Comparison of ENCODE assay signal across 1 cellular context in genomic region chr7:151481650-151482505, GRCh38.
TF ChIP-seq lines count a peak whose summit lies in the region.

No MANE protein-coding gene starts in this region.

TF ChIP-seq in GM23338, 12 proteins besides CTCF, POLR2A, EP300 and RAD21 (continued from another document):
- TF ChIP-seq STAT1 (IDR thresholded peaks at IDR 0.05; ENCODE audit: unreplicated experiment) (no peak), POLR2AphosphoS5 (IDR thresholded peaks at IDR 0.05; ENCODE audit: low read depth) (no peak), ZNF331 (CRISPR knock-in tag; IDR thresholded peaks at IDR 0.05; ENCODE audit: low read depth) (no peak), EZH2 (IDR thresholded peaks at IDR 0.05; ENCODE audit: low read depth, unreplicated experiment) (no peak), CREB1 (CRISPR knock-in tag; IDR thresholded peaks at IDR 0.05; ENCODE audit: low read depth) (no peak), ETS1 (IDR thresholded peaks at IDR 0.05) (no peak), EZH2phosphoT487 (IDR thresholded peaks at IDR 0.05; ENCODE audit: unreplicated experiment) (no peak), JUNB (IDR thresholded peaks at IDR 0.05; ENCODE audit: unreplicated experiment) (no peak), NANOG (IDR thresholded peaks at IDR 0.05; ENCODE audit: borderline replicate concordance) (no peak)
- TF ChIP-seq, protein P1, sequence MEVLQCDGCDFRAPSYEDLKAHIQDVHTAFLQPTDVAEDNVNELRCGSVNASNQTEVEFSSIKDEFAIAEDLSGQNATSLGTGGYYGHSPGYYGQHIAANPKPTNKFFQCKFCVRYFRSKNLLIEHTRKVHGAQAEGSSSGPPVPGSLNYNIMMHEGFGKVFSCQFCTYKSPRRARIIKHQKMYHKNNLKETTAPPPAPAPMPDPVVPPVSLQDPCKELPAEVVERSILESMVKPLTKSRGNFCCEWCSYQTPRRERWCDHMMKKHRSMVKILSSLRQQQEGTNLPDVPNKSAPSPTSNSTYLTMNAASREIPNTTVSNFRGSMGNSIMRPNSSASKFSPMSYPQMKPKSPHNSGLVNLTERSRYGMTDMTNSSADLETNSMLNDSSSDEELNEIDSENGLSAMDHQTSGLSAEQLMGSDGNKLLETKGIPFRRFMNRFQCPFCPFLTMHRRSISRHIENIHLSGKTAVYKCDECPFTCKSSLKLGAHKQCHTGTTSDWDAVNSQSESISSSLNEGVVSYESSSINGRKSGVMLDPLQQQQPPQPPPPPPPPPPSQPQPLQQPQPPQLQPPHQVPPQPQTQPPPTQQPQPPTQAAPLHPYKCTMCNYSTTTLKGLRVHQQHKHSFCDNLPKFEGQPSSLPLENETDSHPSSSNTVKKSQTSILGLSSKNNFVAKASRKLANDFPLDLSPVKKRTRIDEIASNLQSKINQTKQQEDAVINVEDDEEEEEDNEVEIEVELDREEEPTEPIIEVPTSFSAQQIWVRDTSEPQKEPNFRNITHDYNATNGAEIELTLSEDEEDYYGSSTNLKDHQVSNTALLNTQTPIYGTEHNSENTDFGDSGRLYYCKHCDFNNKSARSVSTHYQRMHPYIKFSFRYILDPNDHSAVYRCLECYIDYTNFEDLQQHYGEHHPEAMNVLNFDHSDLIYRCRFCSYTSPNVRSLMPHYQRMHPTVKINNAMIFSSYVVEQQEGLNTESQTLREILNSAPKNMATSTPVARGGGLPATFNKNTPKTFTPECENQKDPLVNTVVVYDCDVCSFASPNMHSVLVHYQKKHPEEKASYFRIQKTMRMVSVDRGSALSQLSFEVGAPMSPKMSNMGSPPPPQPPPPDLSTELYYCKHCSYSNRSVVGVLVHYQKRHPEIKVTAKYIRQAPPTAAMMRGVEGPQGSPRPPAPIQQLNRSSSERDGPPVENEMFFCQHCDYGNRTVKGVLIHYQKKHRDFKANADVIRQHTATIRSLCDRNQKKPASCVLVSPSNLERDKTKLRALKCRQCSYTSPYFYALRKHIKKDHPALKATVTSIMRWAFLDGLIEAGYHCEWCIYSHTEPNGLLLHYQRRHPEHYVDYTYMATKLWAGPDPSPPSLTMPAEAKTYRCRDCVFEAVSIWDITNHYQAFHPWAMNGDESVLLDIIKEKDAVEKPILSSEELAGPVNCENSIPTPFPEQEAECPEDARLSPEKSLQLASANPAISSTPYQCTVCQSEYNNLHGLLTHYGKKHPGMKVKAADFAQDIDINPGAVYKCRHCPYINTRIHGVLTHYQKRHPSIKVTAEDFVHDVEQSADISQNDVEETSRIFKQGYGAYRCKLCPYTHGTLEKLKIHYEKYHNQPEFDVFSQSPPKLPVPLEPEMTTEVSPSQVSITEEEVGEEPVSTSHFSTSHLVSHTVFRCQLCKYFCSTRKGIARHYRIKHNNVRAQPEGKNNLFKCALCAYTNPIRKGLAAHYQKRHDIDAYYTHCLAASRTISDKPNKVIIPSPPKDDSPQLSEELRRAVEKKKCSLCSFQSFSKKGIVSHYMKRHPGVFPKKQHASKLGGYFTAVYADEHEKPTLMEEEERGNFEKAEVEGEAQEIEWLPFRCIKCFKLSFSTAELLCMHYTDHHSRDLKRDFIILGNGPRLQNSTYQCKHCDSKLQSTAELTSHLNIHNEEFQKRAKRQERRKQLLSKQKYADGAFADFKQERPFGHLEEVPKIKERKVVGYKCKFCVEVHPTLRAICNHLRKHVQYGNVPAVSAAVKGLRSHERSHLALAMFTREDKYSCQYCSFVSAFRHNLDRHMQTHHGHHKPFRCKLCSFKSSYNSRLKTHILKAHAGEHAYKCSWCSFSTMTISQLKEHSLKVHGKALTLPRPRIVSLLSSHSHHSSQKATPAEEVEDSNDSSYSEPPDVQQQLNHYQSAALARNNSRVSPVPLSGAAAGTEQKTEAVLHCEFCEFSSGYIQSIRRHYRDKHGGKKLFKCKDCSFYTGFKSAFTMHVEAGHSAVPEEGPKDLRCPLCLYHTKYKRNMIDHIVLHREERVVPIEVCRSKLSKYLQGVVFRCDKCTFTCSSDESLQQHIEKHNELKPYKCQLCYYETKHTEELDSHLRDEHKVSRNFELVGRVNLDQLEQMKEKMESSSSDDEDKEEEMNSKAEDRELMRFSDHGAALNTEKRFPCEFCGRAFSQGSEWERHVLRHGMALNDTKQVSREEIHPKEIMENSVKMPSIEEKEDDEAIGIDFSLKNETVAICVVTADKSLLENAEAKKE (CRISPR knock-in tag; IDR thresholded peaks at IDR 0.05): no peak
- TF ChIP-seq, protein P2, sequence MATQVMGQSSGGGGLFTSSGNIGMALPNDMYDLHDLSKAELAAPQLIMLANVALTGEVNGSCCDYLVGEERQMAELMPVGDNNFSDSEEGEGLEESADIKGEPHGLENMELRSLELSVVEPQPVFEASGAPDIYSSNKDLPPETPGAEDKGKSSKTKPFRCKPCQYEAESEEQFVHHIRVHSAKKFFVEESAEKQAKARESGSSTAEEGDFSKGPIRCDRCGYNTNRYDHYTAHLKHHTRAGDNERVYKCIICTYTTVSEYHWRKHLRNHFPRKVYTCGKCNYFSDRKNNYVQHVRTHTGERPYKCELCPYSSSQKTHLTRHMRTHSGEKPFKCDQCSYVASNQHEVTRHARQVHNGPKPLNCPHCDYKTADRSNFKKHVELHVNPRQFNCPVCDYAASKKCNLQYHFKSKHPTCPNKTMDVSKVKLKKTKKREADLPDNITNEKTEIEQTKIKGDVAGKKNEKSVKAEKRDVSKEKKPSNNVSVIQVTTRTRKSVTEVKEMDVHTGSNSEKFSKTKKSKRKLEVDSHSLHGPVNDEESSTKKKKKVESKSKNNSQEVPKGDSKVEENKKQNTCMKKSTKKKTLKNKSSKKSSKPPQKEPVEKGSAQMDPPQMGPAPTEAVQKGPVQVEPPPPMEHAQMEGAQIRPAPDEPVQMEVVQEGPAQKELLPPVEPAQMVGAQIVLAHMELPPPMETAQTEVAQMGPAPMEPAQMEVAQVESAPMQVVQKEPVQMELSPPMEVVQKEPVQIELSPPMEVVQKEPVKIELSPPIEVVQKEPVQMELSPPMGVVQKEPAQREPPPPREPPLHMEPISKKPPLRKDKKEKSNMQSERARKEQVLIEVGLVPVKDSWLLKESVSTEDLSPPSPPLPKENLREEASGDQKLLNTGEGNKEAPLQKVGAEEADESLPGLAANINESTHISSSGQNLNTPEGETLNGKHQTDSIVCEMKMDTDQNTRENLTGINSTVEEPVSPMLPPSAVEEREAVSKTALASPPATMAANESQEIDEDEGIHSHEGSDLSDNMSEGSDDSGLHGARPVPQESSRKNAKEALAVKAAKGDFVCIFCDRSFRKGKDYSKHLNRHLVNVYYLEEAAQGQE (IDR thresholded peaks at IDR 0.05; ENCODE audit: unreplicated experiment): no peak
